In genomic region chr15:94844533-94845390, GRCh38 we compare ENCODE assay signal across 9 cellular contexts.
DNase-seq lines count a peak whose midpoint lies in the region; ATAC-seq and TF ChIP-seq lines count a peak whose summit lies in the region.
"Had no signal": no experiment of that assay in that cellular context is flagged by ENCODE, and none has a peak within 500 bp of the region (broad histone marks: within the 10 kb centered on the region; RNA-seq: fewer than 3 reads in every experiment).

No MANE protein-coding gene starts in this region.

- H2BK20ac ChIP-seq in H9 (ENCODE audit: low read depth, low read length, poor library complexity, severe bottlenecking) = no peak overlapping the region

- no peak overlapping the region for H2AK5ac ChIP-seq in H9 (ENCODE audit: insufficient read length, low read length)

- H3K4me2 ChIP-seq in H9 (ENCODE audit: insufficient read depth, insufficient read length, low read length) = no peak overlapping the region
- no peak overlapping the region for H3K4me2 ChIP-seq in MM.1S (ENCODE audit: low read depth, low read length)

- no peaks in the 10 kb centered on the region for H4K20me1 ChIP-seq in H9 (ENCODE audit: control insufficient read depth, insufficient read depth, insufficient read length)
- no peaks in the 10 kb centered on the region for H4K20me1 ChIP-seq in MM.1S (ENCODE audit: insufficient read depth, low read length)

- TF ChIP-seq CTCF in H9 (conservative IDR thresholded peaks at IDR 0.05) (no peak), psoas muscle (IDR thresholded peaks at IDR 0.05) (no peak), MM.1S (IDR thresholded peaks at IDR 0.05; ENCODE audit: low read length) (no peak)
- no peak for TF ChIP-seq CTCF in activated CD8-positive, alpha-beta T cell treated with anti-CD3 and anti-CD28 coated beads for 36 hours (IDR thresholded peaks at IDR 0.05)

- H3K23me2 ChIP-seq in H9 (ENCODE audit: insufficient read length, low read depth, low read length, poor library complexity, severe bottlenecking) = no peaks in the 10 kb centered on the region

- H3K36me3 ChIP-seq in psoas muscle (ENCODE audit: insufficient read depth in 1 of 2, low read depth in 1 of 2) (no peaks in the 10 kb centered on the region), MM.1S (replicated peaks; ENCODE audit: insufficient read depth, low read length) (no peaks in the 10 kb centered on the region)

- H3K9me3 Mint-ChIP-seq in H9 = peaks cover 20 to 26% of the 10 kb centered on the region in 2 experiments
- H3K9me3 Mint-ChIP-seq in activated CD8-positive, alpha-beta T cell treated with anti-CD3 and anti-CD28 coated beads for 36 hours = peaks cover 6% of the 10 kb centered on the region
- peaks cover 7% of the 10 kb centered on the region for H3K9me3 Mint-ChIP-seq in activated CD4-positive, alpha-beta memory T cell treated with anti-CD3 and anti-CD28 coated beads for 36 hours

- H3K79me2 ChIP-seq in H9 (ENCODE audit: insufficient read depth, low read length) = no peaks in the 10 kb centered on the region
- H3K79me2 ChIP-seq in MM.1S (ENCODE audit: low read length) = no peaks in the 10 kb centered on the region

- H3K56ac ChIP-seq in H9 (ENCODE audit: insufficient read length, low read depth, low read length) = no peak overlapping the region

- peak overlapping the region; percentile 48 for H3K4me3 ChIP-seq in psoas muscle
- no peak overlapping the region for H3K4me3 ChIP-seq in MM.1S (ENCODE audit: low read length)

- peak overlapping the region; percentile 43 for H3K9ac ChIP-seq in H9 (ENCODE audit: extremely low read depth, insufficient read length, low read length)
- no peak overlapping the region for H3K9ac ChIP-seq in MM.1S (ENCODE audit: low read length)

- H4K91ac ChIP-seq in H9 (ENCODE audit: insufficient read length, low read depth, low read length) = no peak overlapping the region

- H3K36me3 Mint-ChIP-seq in H9 (ENCODE audit: insufficient read depth in 1 of 3, low read depth in 3 of 3) = peaks cover 9 to 24% (median 15%) of the 10 kb centered on the region in 3 experiments; a peak in 6 of 7 replicates
- no peaks in the 10 kb centered on the region for H3K36me3 Mint-ChIP-seq in activated CD8-positive, alpha-beta T cell treated with anti-CD3 and anti-CD28 coated beads for 36 hours (ENCODE audit: low read depth)
- no peaks in the 10 kb centered on the region for H3K36me3 Mint-ChIP-seq in activated CD4-positive, alpha-beta memory T cell treated with anti-CD3 and anti-CD28 coated beads for 36 hours

- H3K9me3 ChIP-seq in H9 (ENCODE audit: control insufficient read depth, low read depth, low read length) = no peaks in the 10 kb centered on the region
- H3K9me3 ChIP-seq in psoas muscle = peaks cover 8% of the 10 kb centered on the region
- no peaks in the 10 kb centered on the region for H3K9me3 ChIP-seq in MM.1S (replicated peaks; ENCODE audit: insufficient read depth, low read length)

- no peak overlapping the region for H2BK12ac ChIP-seq in H9 (ENCODE audit: insufficient read length, low read depth, low read length)

- no peak overlapping the region for H3T11ph ChIP-seq in H9 (ENCODE audit: low read length)

- H2AFZ ChIP-seq in H9 (ENCODE audit: low read length) (no peak overlapping the region), MM.1S (ENCODE audit: low read length) (no peak overlapping the region)

- WGBS in H9 (ENCODE audit: extremely low coverage, insufficient read length, low lambda C conversion rate) = no CpG with 5 or more reads among the region's 83 CpGs
- WGBS in psoas muscle, 3 donors = 2 to 3% (median 3%) methylated on average over 56 to 82 of the region's 83 CpGs

- H3F3A ChIP-seq in MM.1S (ENCODE audit: insufficient read depth, low read length) = no peaks in the 10 kb centered on the region

- H3K4me1 Mint-ChIP-seq in H9 = peaks cover 12 to 16% of the 10 kb centered on the region in 2 experiments
- no peaks in the 10 kb centered on the region for H3K4me1 Mint-ChIP-seq in activated CD8-positive, alpha-beta T cell treated with anti-CD3 and anti-CD28 coated beads for 36 hours (ENCODE audit: low read depth)
- no peaks in the 10 kb centered on the region for H3K4me1 Mint-ChIP-seq in activated CD4-positive, alpha-beta memory T cell treated with anti-CD3 and anti-CD28 coated beads for 36 hours (ENCODE audit: low read depth)

- H4K5ac ChIP-seq in H9 (ENCODE audit: insufficient read length, low read depth, low read length) = no peak overlapping the region

- H2BK15ac ChIP-seq in H9 (ENCODE audit: low read depth, low read length) = no peak overlapping the region

- POLR2A ChIA-PET in activated CD8-positive, alpha-beta T cell treated with anti-CD3 and anti-CD28 coated beads for 36 hours (lab: Charles Lee) = interaction anchor here (0.7 kb wide), 1 partner anchor 645 kb away, joined by 3 read pairs; no protein-coding TSS in a partner anchor
- POLR2A ChIA-PET in activated CD4-positive, alpha-beta memory T cell treated with anti-CD3 and anti-CD28 coated beads for 36 hours (lab: Charles Lee) = no interaction called here

- H2BK5ac ChIP-seq in H9 (ENCODE audit: insufficient read length, low read length) = no peak overlapping the region

- H3K18ac ChIP-seq in H9 (ENCODE audit: insufficient read length, low read depth, low read length) = no peak overlapping the region

- H3K79me1 ChIP-seq in H9 (ENCODE audit: insufficient read depth, low read depth, low read length, poor library complexity, severe bottlenecking) = no peaks in the 10 kb centered on the region

- CTCF ChIA-PET in activated CD8-positive, alpha-beta T cell treated with anti-CD3 and anti-CD28 coated beads for 36 hours (lab: Charles Lee) = no interaction called here
- CTCF ChIA-PET in activated CD4-positive, alpha-beta memory T cell treated with anti-CD3 and anti-CD28 coated beads for 36 hours (lab: Charles Lee) = no interaction called here

- no peak overlapping the region for H3K23ac ChIP-seq in H9 (ENCODE audit: insufficient read length, low read depth, low read length)

- peaks cover 17% of the 10 kb centered on the region for H3K27me3 Mint-ChIP-seq in H9 (ENCODE audit: low read depth)
- H3K27me3 Mint-ChIP-seq in activated CD8-positive, alpha-beta T cell treated with anti-CD3 and anti-CD28 coated beads for 36 hours = peaks cover 42% of the 10 kb centered on the region
- peaks cover 28% of the 10 kb centered on the region for H3K27me3 Mint-ChIP-seq in activated CD4-positive, alpha-beta memory T cell treated with anti-CD3 and anti-CD28 coated beads for 36 hours

- peak; percentile 60 for DNase-seq in H9
- DNase-seq in activated CD8-positive, alpha-beta T cell treated with anti-CD3 and anti-CD28 coated beads for 36 hours = peak; percentile 14
- peak; percentile 78 for DNase-seq in left ventricle myocardium superior
- peak; percentile 53 to 80 for DNase-seq in psoas muscle
- no peak for DNase-seq in MM.1S
- no peak for DNase-seq in NOMO-1 (lab: John Stamatoyannopoulos, UW; ENCODE audit: unreplicated experiment in 2 of 2)
- no peak for DNase-seq in activated CD4-positive, alpha-beta memory T cell treated with anti-CD3 and anti-CD28 coated beads for 36 hours
- DNase-seq in stimulated activated CD4-positive, alpha-beta T cell treated with anti-CD3 and anti-CD28 coated beads, Interleukin-4, amount 100 ng/mL, for 4 hours = no peak

- H3K27ac Mint-ChIP-seq in H9 = peak overlapping the region in 1 of 3 experiments; percentile 81; a peak in 1 of 7 replicates
- no peak overlapping the region for H3K27ac Mint-ChIP-seq in activated CD8-positive, alpha-beta T cell treated with anti-CD3 and anti-CD28 coated beads for 36 hours
- no peak overlapping the region for H3K27ac Mint-ChIP-seq in activated CD4-positive, alpha-beta memory T cell treated with anti-CD3 and anti-CD28 coated beads for 36 hours

- no peaks in the 10 kb centered on the region for H3K4me1 ChIP-seq in H9 (ENCODE audit: insufficient read depth, low read length)
- H3K4me1 ChIP-seq in psoas muscle = no peaks in the 10 kb centered on the region
- H3K4me1 ChIP-seq in MM.1S (ENCODE audit: low read length) = no peaks in the 10 kb centered on the region

- H2BK120ac ChIP-seq in H9 (ENCODE audit: low read depth, low read length, poor library complexity, severe bottlenecking) = no peak overlapping the region

- no peak overlapping the region for H3K27ac ChIP-seq in H9 (ENCODE audit: insufficient read length, low read depth, low read length)
- H3K27ac ChIP-seq in psoas muscle = peak overlapping the region; percentile 46
- no peak overlapping the region for H3K27ac ChIP-seq in MM.1S (ENCODE audit: low read length)
- H3K27ac ChIP-seq: epithelial cell of prostate had no signal

- H3K4ac ChIP-seq in H9 (ENCODE audit: low read depth, low read length) = no peak overlapping the region

- H3K27me3 ChIP-seq in H9 (ENCODE audit: insufficient read depth, low read length) (no peaks in the 10 kb centered on the region), psoas muscle (ENCODE audit: insufficient read depth in 3 of 3, low read length in 2 of 3) (peaks cover 0 to 14% (median 0%) of the 10 kb centered on the region in 3 donors), MM.1S (replicated peaks; ENCODE audit: insufficient read depth, low read length) (no peaks in the 10 kb centered on the region)

- ATAC-seq in activated CD8-positive, alpha-beta T cell treated with anti-CD3 and anti-CD28 coated beads for 36 hours = peak; percentile 24
- ATAC-seq in left ventricle myocardium superior = peak; percentile 92
- peak in 3 of 4 donors; percentile 40 to 74 (median 71) for ATAC-seq in psoas muscle

- H4K8ac ChIP-seq in H9 (replicated peaks; ENCODE audit: insufficient read length, low read depth, low read length) = no peak overlapping the region

- intact Hi-C loops in activated CD8-positive, alpha-beta T cell treated with anti-CD3 and anti-CD28 coated beads for 36 hours (cut with micrococcal nuclease) = no loop called here
- intact Hi-C loops in left ventricle myocardium superior (cut with micrococcal nuclease) = no loop called here
- intact Hi-C loops in psoas muscle (cut with DNase I) = no loop called here
- intact Hi-C loops in activated CD4-positive, alpha-beta memory T cell treated with anti-CD3 and anti-CD28 coated beads for 36 hours (cut with micrococcal nuclease) = no loop called here

- peak overlapping the region; percentile 77; the same call in 1 of the 2 replicates for H3K14ac ChIP-seq in H9 (ENCODE audit: insufficient read depth, low read length)

- peak overlapping the region; percentile 64 to 70 for H3K4me3 Mint-ChIP-seq in H9
- no peak overlapping the region for H3K4me3 Mint-ChIP-seq in activated CD8-positive, alpha-beta T cell treated with anti-CD3 and anti-CD28 coated beads for 36 hours
- no peak overlapping the region for H3K4me3 Mint-ChIP-seq in activated CD4-positive, alpha-beta memory T cell treated with anti-CD3 and anti-CD28 coated beads for 36 hours

- no peaks in the 10 kb centered on the region for H3K9me2 ChIP-seq in MM.1S (replicated peaks; ENCODE audit: insufficient read depth, low read length)

Comparison
In these comparisons a context has a peak if more than half of its experiments do, and no peak if none do; other contexts are left out.
1. DNase-seq: peak in H9 (single experiment), activated CD8-positive, alpha-beta T cell treated with anti-CD3 and anti-CD28 coated beads for 36 hours (single experiment), left ventricle myocardium superior (single experiment) and psoas muscle (2 of 2); none in MM.1S (single experiment), NOMO-1 (0 of 2), activated CD4-positive, alpha-beta memory T cell treated with anti-CD3 and anti-CD28 coated beads for 36 hours (single experiment) and stimulated activated CD4-positive, alpha-beta T cell treated with anti-CD3 and anti-CD28 coated beads, Interleukin-4, amount 100 ng/mL, for 4 hours (0 of 2).
2. H3K4me3 Mint-ChIP-seq: peak in H9 (2 of 2); none in activated CD8-positive, alpha-beta T cell treated with anti-CD3 and anti-CD28 coated beads for 36 hours (single experiment) and activated CD4-positive, alpha-beta memory T cell treated with anti-CD3 and anti-CD28 coated beads for 36 hours (single experiment).
3. ATAC-seq: peak in every context shown above with its lines; median percentile 92 in left ventricle myocardium superior; 71 in psoas muscle; 24 in activated CD8-positive, alpha-beta T cell treated with anti-CD3 and anti-CD28 coated beads for 36 hours.